Comparison of ENCODE assay signal across 2 cellular contexts in genomic region chr19:16234552-16235445, GRCh38.
TF ChIP-seq lines count a peak whose summit lies in the region.

No MANE protein-coding gene starts in this region.

TF ChIP-seq in HepG2, 621 proteins besides CTCF, POLR2A, EP300 and RAD21:
- TF ChIP-seq NFYB (CRISPR knock-in tag; IDR thresholded peaks at IDR 0.05) (no peak), ATF2 (CRISPR knock-in tag; IDR thresholded peaks at IDR 0.05) (no peak), TCF7 (IDR thresholded peaks at IDR 0.05; ENCODE audit: low read depth) (no peak), ZSCAN30 (CRISPR knock-in tag; IDR thresholded peaks at IDR 0.05) (no peak), ZSCAN21 (CRISPR knock-in tag; IDR thresholded peaks at IDR 0.05; ENCODE audit: borderline replicate concordance) (no peak), ZNF274 (CRISPR knock-in tag; IDR thresholded peaks at IDR 0.05) (no peak), HNRNPL (IDR thresholded peaks at IDR 0.05; ENCODE audit: low read depth, low read length) (no peak)

TF ChIP-seq in GM12891, 5 proteins besides CTCF, POLR2A, EP300 and RAD21:
- no peak for TF ChIP-seq POLR2AphosphoS5 (IDR thresholded peaks at IDR 0.05; ENCODE audit: low read depth, low read length)
- TF ChIP-seq TAF1 (IDR thresholded peaks at IDR 0.05; ENCODE audit: low read depth, low read length) = no peak
- no peak for TF ChIP-seq PAX5 (IDR thresholded peaks at IDR 0.05; ENCODE audit: insufficient read depth, low read length, severe bottlenecking)
- no peak for TF ChIP-seq SPI1 (IDR thresholded peaks at IDR 0.05; ENCODE audit: low read depth, low read length)
- no peak for TF ChIP-seq POU2F2 (IDR thresholded peaks at IDR 0.05; ENCODE audit: low read depth, low read length)
